1 cellular context compared by ENCODE assay signal in genomic region chr18:12287684-12288405, GRCh38.
TF ChIP-seq lines count a peak whose summit lies in the region.

No MANE protein-coding gene starts in this region.

TF ChIP-seq in HepG2, 621 proteins besides CTCF, POLR2A, EP300 and RAD21 (continued from another document):
- TF ChIP-seq SP5 (CRISPR knock-in tag; IDR thresholded peaks at IDR 0.05; ENCODE audit: borderline replicate concordance, low read depth) (no peak), GABPB1 (CRISPR knock-in tag; IDR thresholded peaks at IDR 0.05) (0 out of 2 replicates have a peak, but pooled peaks have one; percentile 4), ZNF576 (CRISPR knock-in tag; IDR thresholded peaks at IDR 0.05) (no peak), ZNF800 (CRISPR knock-in tag; IDR thresholded peaks at IDR 0.05) (peak; percentile 43), ZNF883 (CRISPR knock-in tag; IDR thresholded peaks at IDR 0.05; ENCODE audit: not compliant biosample characterization) (peak; percentile 33), HNRNPLL (IDR thresholded peaks at IDR 0.05; ENCODE audit: low read depth, low read length, poor library complexity, severe bottlenecking) (peak; percentile 5), CHCHD3 (CRISPR knock-in tag; IDR thresholded peaks at IDR 0.05) (no peak), ZBTB14 (CRISPR knock-in tag; IDR thresholded peaks at IDR 0.05) (no peak), ZNF326 (CRISPR knock-in tag; IDR thresholded peaks at IDR 0.05; ENCODE audit: borderline replicate concordance) (no peak), ZNF18 (CRISPR knock-in tag; IDR thresholded peaks at IDR 0.05; ENCODE audit: insufficient replicate concordance) (no peak), ZNF263 (CRISPR knock-in tag; IDR thresholded peaks at IDR 0.05) (no peak), HIVEP1 (CRISPR knock-in tag; IDR thresholded peaks at IDR 0.05) (no peak), ZNF740 (CRISPR knock-in tag; IDR thresholded peaks at IDR 0.05) (no peak), TFAP4 (IDR thresholded peaks at IDR 0.05; ENCODE audit: borderline replicate concordance, low read depth) (peak; percentile 77; the same call in 1 of the 2 replicates), ZNF343 (CRISPR knock-in tag; IDR thresholded peaks at IDR 0.05) (no peak), ZNF256 (CRISPR knock-in tag; conservative IDR thresholded peaks at IDR 0.05) (no peak), NAIF1 (CRISPR knock-in tag; IDR thresholded peaks at IDR 0.05; ENCODE audit: borderline replicate concordance) (no peak), HES4 (CRISPR knock-in tag; IDR thresholded peaks at IDR 0.05; ENCODE audit: borderline replicate concordance) (no peak), ARNT (IDR thresholded peaks at IDR 0.05) (no peak), TEF (CRISPR knock-in tag; IDR thresholded peaks at IDR 0.05) (no peak), ZNF549 (CRISPR knock-in tag; IDR thresholded peaks at IDR 0.05) (no peak), ETV6 (CRISPR knock-in tag; conservative IDR thresholded peaks at IDR 0.05) (no peak), ZNF296 (CRISPR knock-in tag; conservative IDR thresholded peaks at IDR 0.05) (no peak), KDM6A (CRISPR knock-in tag; IDR thresholded peaks at IDR 0.05; ENCODE audit: low read depth) (no peak), ATF3 (CRISPR knock-in tag; IDR thresholded peaks at IDR 0.05) (no peak)
